ENCODE assay signal across 1 cellular context in the genomic region with DNA sequence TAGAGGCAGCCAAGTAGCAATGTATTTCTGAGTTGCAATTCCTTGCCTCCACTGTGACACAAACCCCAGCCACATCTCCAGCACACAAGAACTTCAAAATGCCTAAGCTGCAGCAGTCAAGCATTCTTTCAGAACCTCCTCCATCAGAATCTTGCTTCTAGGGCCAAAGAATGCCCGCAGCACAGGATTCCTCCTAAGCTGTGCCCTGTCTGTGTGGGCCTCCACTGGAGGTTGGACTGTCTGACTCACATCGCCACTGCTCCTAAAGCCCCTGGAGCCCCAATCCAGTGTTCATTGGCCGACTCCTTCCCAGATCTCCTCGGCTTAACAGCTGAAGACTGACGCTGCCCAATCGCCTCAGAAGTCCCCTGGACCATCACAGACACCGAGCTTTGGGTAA.
TF ChIP-seq lines count a peak whose summit lies in the region.

No MANE protein-coding gene starts in this region.

TF ChIP-seq in IMR-90, 13 proteins besides CTCF, POLR2A, EP300 and RAD21 (continued from another document):
- TF ChIP-seq MXI1 (IDR thresholded peaks at IDR 0.05; ENCODE audit: borderline replicate concordance, low read depth, low read length): no peak
- TF ChIP-seq, protein P1, sequence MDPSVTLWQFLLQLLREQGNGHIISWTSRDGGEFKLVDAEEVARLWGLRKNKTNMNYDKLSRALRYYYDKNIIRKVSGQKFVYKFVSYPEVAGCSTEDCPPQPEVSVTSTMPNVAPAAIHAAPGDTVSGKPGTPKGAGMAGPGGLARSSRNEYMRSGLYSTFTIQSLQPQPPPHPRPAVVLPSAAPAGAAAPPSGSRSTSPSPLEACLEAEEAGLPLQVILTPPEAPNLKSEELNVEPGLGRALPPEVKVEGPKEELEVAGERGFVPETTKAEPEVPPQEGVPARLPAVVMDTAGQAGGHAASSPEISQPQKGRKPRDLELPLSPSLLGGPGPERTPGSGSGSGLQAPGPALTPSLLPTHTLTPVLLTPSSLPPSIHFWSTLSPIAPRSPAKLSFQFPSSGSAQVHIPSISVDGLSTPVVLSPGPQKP (IDR thresholded peaks at IDR 0.05; ENCODE audit: borderline replicate concordance, low read depth, low read length): no peak
- TF ChIP-seq RFX5 (IDR thresholded peaks at IDR 0.05; ENCODE audit: low read depth, low read length): no peak
- no peak for TF ChIP-seq FOS (IDR thresholded peaks at IDR 0.05; ENCODE audit: low read depth, low read length)
- no peak for TF ChIP-seq USF2 (IDR thresholded peaks at IDR 0.05; ENCODE audit: low read depth, low read length)
- TF ChIP-seq CHD1 (IDR thresholded peaks at IDR 0.05; ENCODE audit: low read depth, low read length): no peak
- no peak for TF ChIP-seq NFE2L2 (IDR thresholded peaks at IDR 0.05; ENCODE audit: low read depth, low read length)
- no peak for TF ChIP-seq RCOR1 (IDR thresholded peaks at IDR 0.05; ENCODE audit: insufficient replicate concordance, low read length)
